ENCODE assay signal across 10 cellular contexts in genomic region chr14:21505009-21505553, GRCh38. TPM values are rescaled to one million over a fixed set of nuclear protein-coding genes. Genes with fewer than 3 reads are reported as not detected.
DNase-seq lines count a peak whose midpoint lies in the region; ATAC-seq and TF ChIP-seq lines count a peak whose summit lies in the region.
"Had no signal": no experiment of that assay in that cellular context is flagged by ENCODE, and none has a peak within 500 bp of the region (broad histone marks: within the 10 kb centered on the region; RNA-seq: fewer than 3 reads in every experiment).

No MANE protein-coding gene starts in this region.

- no peaks in the 10 kb centered on the region for H3K27me3 Mint-ChIP-seq in naive B cell

- no peaks in the 10 kb centered on the region for H4K20me1 ChIP-seq in KMS-11 (ENCODE audit: insufficient read depth)

- H3K27ac ChIP-seq in KMS-11 (no peak overlapping the region; the same call in 1 of the 2 replicates), gastrocnemius medialis (no peak overlapping the region)

- TF ChIP-seq POLR2A in gastrocnemius medialis (IDR thresholded peaks at IDR 0.05): no peak

- peaks cover 46% of the 10 kb centered on the region for H3K79me2 ChIP-seq in KMS-11 (ENCODE audit: insufficient read depth, low read depth)

- no peak overlapping the region for H3K4me3 Mint-ChIP-seq in naive B cell

- intact Hi-C loops in gastrocnemius medialis (cut with DNase I; ENCODE audit: low total_unique reads): no loop called here

- ATAC-seq in GM18868 (IDR thresholded peaks at IDR 0.05; ENCODE audit: unreplicated experiment): peak; percentile 95
- peak; percentile 88 for ATAC-seq in GM21723 (IDR thresholded peaks at IDR 0.05; ENCODE audit: unreplicated experiment)
- ATAC-seq in naive B cell (ENCODE audit: low read depth in 2 of 2): peak; percentile 40 to 53
- ATAC-seq in gastrocnemius medialis: no peak
- ATAC-seq: left ventricle myocardium superior had no signal

- DNase-seq in naive B cell: no peak
- DNase-seq in ureter (ENCODE audit: low spot score): no peak
- DNase-seq in gastrocnemius medialis: no peak
- DNase-seq in NCI-H2171 treated with DMSO at 0.1 percent for 48 hours (lab: John Stamatoyannopoulos, UW): no peak
- no peak for DNase-seq in cerebellar cortex (ENCODE audit: low spot score)
- DNase-seq: left ventricle myocardium superior, NCI-H1105 treated with DMSO at 0.1 percent for 48 hours had no signal

- peaks cover 0 to 8% of the 10 kb centered on the region in 2 donors for H3K36me3 Mint-ChIP-seq in naive B cell

- H3K4me1 ChIP-seq in KMS-11 (ENCODE audit: low read depth, poor library complexity, severe bottlenecking): peaks cover 34% of the 10 kb centered on the region
- H3K4me1 ChIP-seq in gastrocnemius medialis: peaks cover 11 to 12% of the 10 kb centered on the region in 2 donors

- H3K4me3 ChIP-seq in KMS-11 (IDR thresholded peaks at IDR 0.05; ENCODE audit: insufficient read depth, low read depth, low read length) (no peak overlapping the region), gastrocnemius medialis (no peak overlapping the region)

- peaks cover 20 to 42% (median 22%) of the 10 kb centered on the region in 3 donors for H3K4me1 Mint-ChIP-seq in naive B cell

- H3K9ac ChIP-seq in KMS-11: no peak overlapping the region

- H3K4me2 ChIP-seq in KMS-11: peak overlapping the region; percentile 42

- no peak overlapping the region for H2AFZ ChIP-seq in KMS-11 (ENCODE audit: low read depth)

- no peaks in the 10 kb centered on the region for H3K9me3 ChIP-seq in gastrocnemius medialis

- no peaks in the 10 kb centered on the region for H3K36me3 ChIP-seq in KMS-11 (ENCODE audit: insufficient read depth)
- peaks cover 0 to 50% of the 10 kb centered on the region in 2 donors for H3K36me3 ChIP-seq in gastrocnemius medialis

- in situ Hi-C loops in gastrocnemius medialis (cut with MboI; ENCODE audit: low sequenced_read_pairs in 4 of 4): no loop called here

- TF ChIP-seq CTCF in KMS-11 (conservative IDR thresholded peaks at IDR 0.05; ENCODE audit: low read depth, low read length): no peak
- no peak for TF ChIP-seq CTCF in gastrocnemius medialis (IDR thresholded peaks at IDR 0.05 in 4 of 5, conservative IDR thresholded peaks at IDR 0.05 in 1 of 5)

- no peaks in the 10 kb centered on the region for H3K27me3 ChIP-seq in KMS-11 (ENCODE audit: insufficient read depth, low read depth)
- no peaks in the 10 kb centered on the region for H3K27me3 ChIP-seq in gastrocnemius medialis

- no peaks in the 10 kb centered on the region for H3K9me3 Mint-ChIP-seq in naive B cell

- peak overlapping the region in 3 of 6 donors; percentile 10 to 85 (median 54) for H3K27ac Mint-ChIP-seq in naive B cell

RNA-seq across cellular contexts. Expression of gene METTL3, which starts 6.1 kb away (rescaled TPM):
- 10 to 100 TPM; 16.4 to 26.5 (median 24.5) TPM for polyA plus RNA-seq in naive B cell (ENCODE audit: low read depth in 6 of 6)
- 63.3 TPM for total RNA-seq in ureter
- total RNA-seq in gastrocnemius medialis: 10 to 100 TPM; 16.5 to 52.4 (median 34.6) TPM

RNA-seq across cellular contexts. Expression of gene SALL2, which starts 21.1 kb away (rescaled TPM):
- 1 to 10 TPM in 1 of 6 donors, under 1 TPM in 3, not detected in 2; 0.17 to 1.1 (median 0.53) TPM for polyA plus RNA-seq in naive B cell (ENCODE audit: low read depth in 6 of 6)
- 12.8 TPM for total RNA-seq in ureter
- 1 to 10 TPM in 3 of 4 donors, under 1 TPM in 1; 0.80 to 2.0 (median 1.1) TPM for total RNA-seq in gastrocnemius medialis

RNA-seq across cellular contexts. Expression of gene TOX4, which starts 28.1 kb away (rescaled TPM):
- polyA plus RNA-seq in naive B cell (ENCODE audit: low read depth in 6 of 6): 100 to 1,000 TPM in 2 of 6 donors, 10 to 100 TPM in 4; 59.6 to 110 (median 93.2) TPM
- 77.7 TPM for total RNA-seq in ureter
- 100 to 1,000 TPM in 2 of 4 donors, 10 to 100 TPM in 2; 57.2 to 135 (median 112) TPM for total RNA-seq in gastrocnemius medialis

RNA-seq across cellular contexts. Expression of gene RAB2B, which starts 28.3 kb away (rescaled TPM):
- polyA plus RNA-seq in naive B cell (ENCODE audit: low read depth in 6 of 6): 10 to 100 TPM; 11.6 to 16.9 (median 15.0) TPM
- total RNA-seq in ureter (33.6 TPM), gastrocnemius medialis (10 to 100 TPM in 1 of 4 donors, 1 to 10 TPM in 3; 4.8 to 13.6 (median 8.0) TPM)

RNA-seq across cellular contexts. Expression of gene CHD8, which starts 49.2 kb away (rescaled TPM):
- 10 to 100 TPM; 15.0 to 57.3 (median 33.3) TPM for polyA plus RNA-seq in naive B cell (ENCODE audit: low read depth in 6 of 6)
- 116 TPM for total RNA-seq in ureter
- 10 to 100 TPM; 23.8 to 49.5 (median 37.6) TPM for total RNA-seq in gastrocnemius medialis

Comparison
In these comparisons a context has a peak if more than half of its experiments do, and no peak if none do; other contexts are left out.
1. ATAC-seq: peak in GM18868 (single experiment), GM21723 (single experiment) and naive B cell (2 of 2); none in gastrocnemius medialis (0 of 2).